ENCODE assay signal across 16 cellular contexts in the genomic region with DNA sequence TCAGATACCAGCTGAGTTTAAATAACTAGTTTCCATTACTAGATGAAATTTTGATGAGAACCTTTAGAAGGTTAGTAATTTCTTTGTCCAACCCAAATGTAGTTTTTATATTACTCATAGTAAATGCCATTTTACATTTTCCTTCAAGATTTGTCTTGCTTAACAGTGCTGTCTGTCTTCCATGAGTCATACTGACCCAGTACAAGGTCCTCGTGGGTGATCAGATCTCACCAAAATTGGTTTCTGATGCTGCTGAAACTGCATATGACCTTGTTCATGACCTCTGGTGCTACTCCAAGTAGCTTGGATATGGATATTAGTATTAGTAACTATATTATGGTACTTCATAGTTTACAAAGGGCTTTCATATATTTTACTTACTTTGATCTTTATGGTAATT.
"Had no signal": no experiment of that assay in that cellular context is flagged by ENCODE, and none has a peak within 500 bp of the region (broad histone marks: within the 10 kb centered on the region; RNA-seq: fewer than 3 reads in every experiment).

No MANE protein-coding gene starts in this region.

- H3K9me3 Mint-ChIP-seq: naive thymus-derived CD8-positive, alpha-beta T cell; stimulated activated naive B cell treated with anti-CD40 and anti-IgM and Interleukin-4, amounts not matched to agents 10 μg/mL and 1 μg/mL and 100 μg/mL, for 72 hours; type B pancreatic cell had no signal

- H3K4me1 Mint-ChIP-seq: naive thymus-derived CD8-positive, alpha-beta T cell; stimulated activated naive B cell treated with anti-CD40 and anti-IgM and Interleukin-4, amounts not matched to agents 10 μg/mL and 1 μg/mL and 100 μg/mL, for 72 hours had no signal

- H3K27ac Mint-ChIP-seq: naive thymus-derived CD8-positive, alpha-beta T cell; stimulated activated naive B cell treated with anti-CD40 and anti-IgM and Interleukin-4, amounts not matched to agents 10 μg/mL and 1 μg/mL and 100 μg/mL, for 72 hours; type B pancreatic cell had no signal

- H3K27me3 Mint-ChIP-seq: stimulated activated naive B cell treated with anti-CD40 and anti-IgM and Interleukin-4, amounts not matched to agents 10 μg/mL and 1 μg/mL and 100 μg/mL, for 72 hours; type B pancreatic cell had no signal

- ATAC-seq: esophagus mucosa; left colon; naive thymus-derived CD8-positive, alpha-beta T cell; psoas muscle; right lobe of liver had no signal

- DNase-seq: cortex of kidney; dorsolateral prefrontal cortex; effector CD8-positive, alpha-beta T cell; heart left ventricle; hippocampal formation; left colon; mammary epithelial cell; naive thymus-derived CD8-positive, alpha-beta T cell; psoas muscle; retina; right lobe of liver; stimulated activated CD4-positive, alpha-beta T cell treated with anti-CD3 and anti-CD28 coated beads, Interleukin-4, amount 100 ng/mL, for 1 hour; stimulated activated naive B cell treated with anti-CD40 and anti-IgM and Interleukin-4, amounts not matched to agents 10 μg/mL and 1 μg/mL and 100 μg/mL, for 72 hours; thyroid gland had no signal

- H3K4me3 Mint-ChIP-seq: naive thymus-derived CD8-positive, alpha-beta T cell; stimulated activated naive B cell treated with anti-CD40 and anti-IgM and Interleukin-4, amounts not matched to agents 10 μg/mL and 1 μg/mL and 100 μg/mL, for 72 hours; type B pancreatic cell had no signal

- H3K36me3 Mint-ChIP-seq: naive thymus-derived CD8-positive, alpha-beta T cell; stimulated activated naive B cell treated with anti-CD40 and anti-IgM and Interleukin-4, amounts not matched to agents 10 μg/mL and 1 μg/mL and 100 μg/mL, for 72 hours; type B pancreatic cell had no signal
